In genomic region chr20:29319725-29320124, GRCh38 we compare ENCODE assay signal across 11 cellular contexts.
"Had no signal": no experiment of that assay in that cellular context is flagged by ENCODE, and none has a peak within 500 bp of the region (broad histone marks: within the 10 kb centered on the region; RNA-seq: fewer than 3 reads in every experiment).

No MANE protein-coding gene starts in this region.

- DNase-seq: activated CD4-positive, alpha-beta T cell treated with anti-CD3 and anti-CD28 coated beads for 36 hours; activated CD8-positive, alpha-beta T cell treated with anti-CD3 and anti-CD28 coated beads for 36 hours; aorta; heart right ventricle; naive B cell; ovary; stimulated activated CD4-positive, alpha-beta T cell treated with anti-CD3 and anti-CD28 coated beads, Interleukin-1b, Interleukin-23, amount 100 ng/mL, for 48 hours had no signal

- H3K36me3 Mint-ChIP-seq: naive B cell, neural progenitor cell had no signal

- H3K9ac ChIP-seq: neural progenitor cell had no signal

- ATAC-seq: activated CD4-positive, alpha-beta T cell treated with anti-CD3 and anti-CD28 coated beads for 36 hours; activated CD8-positive, alpha-beta T cell treated with anti-CD3 and anti-CD28 coated beads for 36 hours; heart right ventricle had no signal

- H3K27ac Mint-ChIP-seq: activated CD4-positive, alpha-beta T cell treated with anti-CD3 and anti-CD28 coated beads for 36 hours; activated CD8-positive, alpha-beta T cell treated with anti-CD3 and anti-CD28 coated beads for 36 hours; naive B cell; neural progenitor cell; T-helper 1 cell treated with Interleukin-12 subunit alpha and Interleukin-12 subunit beta and Interleukin-4 antibody, amounts not matched to agents 30 μg/mL and 1 μg/mL, for 36 hours had no signal

- H3K4me1 ChIP-seq: breast epithelium, heart right ventricle, neural progenitor cell had no signal

- H3K36me3 ChIP-seq: breast epithelium, heart right ventricle, neural progenitor cell, ovary had no signal

- H3K27me3 ChIP-seq: breast epithelium, neural progenitor cell, ovary had no signal

- H3K4me1 Mint-ChIP-seq: activated CD4-positive, alpha-beta T cell treated with anti-CD3 and anti-CD28 coated beads for 36 hours; naive B cell; neural progenitor cell had no signal

- H3K4me3 ChIP-seq: breast epithelium, neural progenitor cell, ovary had no signal

- H3K4me3 Mint-ChIP-seq: activated CD4-positive, alpha-beta T cell treated with anti-CD3 and anti-CD28 coated beads for 36 hours; activated CD8-positive, alpha-beta T cell treated with anti-CD3 and anti-CD28 coated beads for 36 hours; neural progenitor cell; T-helper 1 cell treated with Interleukin-12 subunit alpha and Interleukin-12 subunit beta and Interleukin-4 antibody, amounts not matched to agents 30 μg/mL and 1 μg/mL, for 36 hours had no signal

- H3K27ac ChIP-seq: breast epithelium, epithelial cell of prostate, heart right ventricle, neural progenitor cell, ovary had no signal

- H3K27me3 Mint-ChIP-seq: activated CD4-positive, alpha-beta T cell treated with anti-CD3 and anti-CD28 coated beads for 36 hours; activated CD8-positive, alpha-beta T cell treated with anti-CD3 and anti-CD28 coated beads for 36 hours had no signal
